ENCODE assay signal across 15 cellular contexts in the genomic region with DNA sequence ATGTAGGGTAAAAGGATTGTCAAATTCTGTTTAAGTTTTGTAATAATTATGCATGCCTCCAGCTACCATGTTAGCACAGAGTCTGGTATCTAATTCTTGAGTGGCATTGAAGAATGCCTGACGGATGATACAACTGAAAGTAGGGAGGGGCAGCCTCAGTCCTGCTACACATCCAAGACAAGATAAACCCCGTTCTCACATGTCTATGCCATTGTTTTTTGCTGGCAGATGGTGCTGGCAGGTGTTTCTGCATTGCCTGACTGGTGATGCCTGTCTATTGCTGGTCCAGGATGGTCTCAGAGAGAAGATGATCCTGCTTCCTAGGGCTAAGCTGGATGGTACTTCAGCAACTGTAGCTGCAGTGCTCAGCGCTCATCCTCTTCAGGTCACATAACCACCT.
"Had no signal": no experiment of that assay in that cellular context is flagged by ENCODE, and none has a peak within 500 bp of the region (broad histone marks: within the 10 kb centered on the region; RNA-seq: fewer than 3 reads in every experiment).

No MANE protein-coding gene starts in this region.

- FAIRE-seq: pancreas had no signal

- DNase-seq: activated CD4-positive, alpha-beta T cell treated with anti-CD3 and anti-CD28 coated beads, Interleukin-2, amount 10 ng/mL, durations not matched to agents 7 days and 5 days; activated CD8-positive, alpha-beta memory T cell treated with anti-CD3 and anti-CD28 coated beads, Interleukin-2, amount 50 U/mL, for 48 hours; activated naive CD8-positive, alpha-beta T cell treated with anti-CD3 and anti-CD28 coated beads for 36 hours; amygdala; body of pancreas; central memory CD4-positive, alpha-beta T cell; cortex of kidney; effector CD4-positive, alpha-beta T cell; hippocampal formation; left ventricle myocardium inferior; naive thymus-derived CD4-positive, alpha-beta T cell; spleen; trophoblast cell had no signal

- ATAC-seq: body of pancreas; naive thymus-derived CD4-positive, alpha-beta T cell; pancreas; sciatic nerve had no signal
